ENCODE assay signal across 28 cellular contexts in genomic region chr7:51977913-51978312, GRCh38.
"Had no signal": no experiment of that assay in that cellular context is flagged by ENCODE, and none has a peak within 500 bp of the region (broad histone marks: within the 10 kb centered on the region; RNA-seq: fewer than 3 reads in every experiment).

No MANE protein-coding gene starts in this region.

- H3K27ac ChIP-seq: left ventricle myocardium inferior, neutrophil, ovary, prostate gland, skin epidermis, spleen, suprapubic skin, thoracic aorta, tibial artery, upper lobe of right lung had no signal

- H3K9me3 Mint-ChIP-seq: nephron, neural crest cell had no signal

- H3K36me3 ChIP-seq: left ventricle myocardium inferior, neutrophil, ovary, prostate gland, spleen, suprapubic skin, thoracic aorta, tibial artery, upper lobe of right lung had no signal

- FAIRE-seq: islet of Langerhans, urothelium cell line had no signal

- H3K36me3 Mint-ChIP-seq: immature natural killer cell; memory B cell; naive thymus-derived CD8-positive, alpha-beta T cell; stimulated activated effector memory CD8-positive, alpha-beta T cell treated with anti-CD3 and anti-CD28 coated beads, Interleukin-12 subunit alpha, Interleukin-12 subunit beta, amount 100 ng/mL, for 72 hours had no signal

- H3K4me1 ChIP-seq: left ventricle myocardium inferior, prostate gland, spleen, suprapubic skin, tibial artery, upper lobe of right lung had no signal

- H3K4me3 Mint-ChIP-seq: immature natural killer cell; memory B cell; naive thymus-derived CD8-positive, alpha-beta T cell; nephron; neural crest cell; stimulated activated effector memory CD8-positive, alpha-beta T cell treated with anti-CD3 and anti-CD28 coated beads, Interleukin-12 subunit alpha, Interleukin-12 subunit beta, amount 100 ng/mL, for 72 hours; stimulated activated naive CD8-positive, alpha-beta T cell treated with anti-CD3 and anti-CD28 coated beads, Interleukin-15, Interleukin-2, amounts not matched to agents 100 ng/mL and 50 ng/mL, for 24 hours had no signal

- H3K9me3 ChIP-seq: left ventricle myocardium inferior, neutrophil, ovary, prostate gland, suprapubic skin, thoracic aorta, tibial artery, upper lobe of right lung had no signal

- H3K27me3 Mint-ChIP-seq: memory B cell; naive thymus-derived CD8-positive, alpha-beta T cell; stimulated activated naive CD8-positive, alpha-beta T cell treated with anti-CD3 and anti-CD28 coated beads, Interleukin-15, Interleukin-2, amounts not matched to agents 100 ng/mL and 50 ng/mL, for 24 hours had no signal

- DNase-seq: hypothalamus; immature natural killer cell; left ventricle myocardium inferior; naive thymus-derived CD8-positive, alpha-beta T cell; ovary; posterior cingulate gyrus; retina; right cardiac atrium; spleen; stimulated activated CD4-positive, alpha-beta T cell treated with anti-CD3 and anti-CD28 coated beads, Interleukin-4, amount 100 ng/mL, for 24 hours; stimulated activated naive CD4-positive, alpha-beta T cell; tibial artery; trophoblast cell; upper lobe of right lung had no signal

- H3K27me3 ChIP-seq: neutrophil, ovary, spleen, suprapubic skin, tibial artery, upper lobe of right lung had no signal

- H3K27ac Mint-ChIP-seq: immature natural killer cell; memory B cell; naive thymus-derived CD8-positive, alpha-beta T cell; nephron; stimulated activated effector memory CD8-positive, alpha-beta T cell treated with anti-CD3 and anti-CD28 coated beads, Interleukin-12 subunit alpha, Interleukin-12 subunit beta, amount 100 ng/mL, for 72 hours; stimulated activated naive CD8-positive, alpha-beta T cell treated with anti-CD3 and anti-CD28 coated beads, Interleukin-15, Interleukin-2, amounts not matched to agents 100 ng/mL and 50 ng/mL, for 24 hours had no signal

- ATAC-seq: naive thymus-derived CD8-positive, alpha-beta T cell; right cardiac atrium; sciatic nerve; stimulated activated effector memory CD8-positive, alpha-beta T cell treated with anti-CD3 and anti-CD28 coated beads, Interleukin-12 subunit alpha, Interleukin-12 subunit beta, amount 100 ng/mL, for 72 hours; upper lobe of right lung had no signal

- H3K4me3 ChIP-seq: left ventricle myocardium inferior, lung, ovary, prostate gland, skin epidermis, spleen, suprapubic skin, thoracic aorta, tibial artery, upper lobe of right lung had no signal

- H3K4me1 Mint-ChIP-seq: immature natural killer cell; memory B cell; naive thymus-derived CD8-positive, alpha-beta T cell; nephron; stimulated activated effector memory CD8-positive, alpha-beta T cell treated with anti-CD3 and anti-CD28 coated beads, Interleukin-12 subunit alpha, Interleukin-12 subunit beta, amount 100 ng/mL, for 72 hours had no signal
